Comparison of ENCODE assay signal across 2 cellular contexts in genomic region chr6:21909321-21909720, GRCh38.
TF ChIP-seq lines count a peak whose summit lies in the region.

No MANE protein-coding gene starts in this region.

TF ChIP-seq in GM23338, 12 proteins besides CTCF, POLR2A, EP300 and RAD21 (continued from another document):
- TF ChIP-seq, protein P1, sequence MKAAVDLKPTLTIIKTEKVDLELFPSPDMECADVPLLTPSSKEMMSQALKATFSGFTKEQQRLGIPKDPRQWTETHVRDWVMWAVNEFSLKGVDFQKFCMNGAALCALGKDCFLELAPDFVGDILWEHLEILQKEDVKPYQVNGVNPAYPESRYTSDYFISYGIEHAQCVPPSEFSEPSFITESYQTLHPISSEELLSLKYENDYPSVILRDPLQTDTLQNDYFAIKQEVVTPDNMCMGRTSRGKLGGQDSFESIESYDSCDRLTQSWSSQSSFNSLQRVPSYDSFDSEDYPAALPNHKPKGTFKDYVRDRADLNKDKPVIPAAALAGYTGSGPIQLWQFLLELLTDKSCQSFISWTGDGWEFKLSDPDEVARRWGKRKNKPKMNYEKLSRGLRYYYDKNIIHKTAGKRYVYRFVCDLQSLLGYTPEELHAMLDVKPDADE (IDR thresholded peaks at IDR 0.05) = no peak
- TF ChIP-seq ZNF331 (CRISPR knock-in tag; IDR thresholded peaks at IDR 0.05; ENCODE audit: low read depth) (no peak), EZH2phosphoT487 (IDR thresholded peaks at IDR 0.05; ENCODE audit: unreplicated experiment) (no peak), ZNF462 (CRISPR knock-in tag; IDR thresholded peaks at IDR 0.05) (no peak)

TF ChIP-seq in WTC11, 78 proteins besides CTCF, POLR2A, EP300 and RAD21 (continued from another document):
- no peak for TF ChIP-seq AR (CRISPR knock-in tag; IDR thresholded peaks at IDR 0.05)
- TF ChIP-seq TEAD4 (CRISPR knock-in tag; IDR thresholded peaks at IDR 0.05) = no peak
- no peak for TF ChIP-seq RELA (CRISPR knock-in tag; IDR thresholded peaks at IDR 0.05; ENCODE audit: borderline replicate concordance)
- TF ChIP-seq ZNF317 (CRISPR knock-in tag; IDR thresholded peaks at IDR 0.05; ENCODE audit: borderline replicate concordance, low read depth) = no peak
- TF ChIP-seq ATF6 (CRISPR knock-in tag; IDR thresholded peaks at IDR 0.05) = no peak
- no peak for TF ChIP-seq GRHL2 (CRISPR knock-in tag; IDR thresholded peaks at IDR 0.05; ENCODE audit: insufficient replicate concordance, severe bottlenecking)
- TF ChIP-seq CREM (CRISPR knock-in tag; IDR thresholded peaks at IDR 0.05) = no peak
- TF ChIP-seq NFATC4 (CRISPR knock-in tag; IDR thresholded peaks at IDR 0.05) = no peak
- no peak for TF ChIP-seq HMGXB4 (CRISPR knock-in tag; IDR thresholded peaks at IDR 0.05)
- no peak for TF ChIP-seq ATF1 (CRISPR knock-in tag; IDR thresholded peaks at IDR 0.05)
- TF ChIP-seq, protein P2, sequence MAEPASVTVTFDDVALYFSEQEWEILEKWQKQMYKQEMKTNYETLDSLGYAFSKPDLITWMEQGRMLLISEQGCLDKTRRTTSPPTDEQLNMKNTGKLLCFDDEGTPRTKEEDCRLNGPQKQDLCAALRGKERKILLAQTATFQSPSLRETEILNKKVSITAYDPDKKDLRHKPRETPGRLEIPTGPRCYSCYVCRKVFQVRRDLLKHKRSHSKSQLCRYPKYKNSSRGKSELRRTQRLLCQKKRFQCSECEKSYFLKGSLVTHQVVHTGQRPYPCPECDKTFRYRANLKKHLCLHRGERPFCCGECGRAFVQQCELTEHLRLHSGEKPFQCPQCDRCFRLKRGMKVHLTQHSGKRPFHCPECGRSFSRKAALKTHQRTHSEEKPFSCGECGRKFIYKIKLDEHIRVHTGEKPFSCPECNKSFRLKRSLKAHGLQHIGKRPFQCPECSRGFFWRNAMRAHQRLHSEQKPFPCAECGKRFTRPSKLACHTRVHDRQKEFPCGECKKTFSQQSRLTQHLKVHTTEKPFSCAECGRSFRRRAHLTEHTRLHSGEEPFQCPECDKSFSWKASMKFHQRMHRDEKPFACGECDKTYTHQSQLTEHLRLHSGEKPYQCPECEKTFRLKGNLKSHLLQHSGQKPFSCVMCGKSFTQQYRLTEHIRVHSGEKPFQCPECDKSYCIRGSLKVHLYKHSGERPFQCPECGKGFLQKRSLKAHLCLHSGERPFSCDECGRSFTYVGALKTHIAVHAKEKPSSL (CRISPR knock-in tag; conservative IDR thresholded peaks at IDR 0.05) = no peak
- TF ChIP-seq SMAD4 (CRISPR knock-in tag; IDR thresholded peaks at IDR 0.05) = no peak
- TF ChIP-seq CREB1 (CRISPR knock-in tag; IDR thresholded peaks at IDR 0.05) = no peak
- no peak for TF ChIP-seq ZNF671 (CRISPR knock-in tag; IDR thresholded peaks at IDR 0.05)
